Comparison of ENCODE assay signal across 1 cellular context in the genomic region with DNA sequence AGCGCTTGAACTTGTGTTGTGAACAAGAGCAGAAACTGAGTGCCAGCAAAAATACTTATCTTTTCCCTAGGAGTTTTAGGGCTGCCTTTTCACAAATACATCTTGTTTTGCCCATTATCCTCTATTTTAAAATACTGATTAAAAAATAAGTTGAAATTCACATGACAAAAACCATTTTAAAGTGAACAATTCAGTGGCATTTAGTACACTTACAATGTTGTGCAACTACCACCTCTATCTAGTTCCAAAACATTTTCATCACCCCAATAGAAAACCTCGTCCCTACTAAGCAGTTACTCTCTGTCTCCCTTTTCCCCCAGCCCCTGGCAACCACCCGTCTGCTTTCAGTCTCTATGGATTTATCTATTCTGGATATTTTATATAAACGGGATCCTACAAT.
TF ChIP-seq lines count a peak whose summit lies in the region.

No MANE protein-coding gene starts in this region.

TF ChIP-seq in K562, 482 proteins besides CTCF, POLR2A, EP300 and RAD21:
- TF ChIP-seq CEBPB (tag; IDR thresholded peaks at IDR 0.05) (peak; percentile 67; the same call in 1 of the 2 replicates), RFX5 (IDR thresholded peaks at IDR 0.05; ENCODE audit: low read depth, low read length) (no peak), BRD9 (IDR thresholded peaks at IDR 0.05; ENCODE audit: low read depth, partially characterized antibody) (no peak), XRCC5 (IDR thresholded peaks at IDR 0.05; ENCODE audit: low read depth, low read length) (no peak), BCL6 (CRISPR knock-in tag; IDR thresholded peaks at IDR 0.05) (no peak), ZNF717 (CRISPR knock-in tag; IDR thresholded peaks at IDR 0.05) (no peak), CEBPG (CRISPR knock-in tag; IDR thresholded peaks at IDR 0.05) (no peak), CEBPG (tag; conservative IDR thresholded peaks at IDR 0.05 in 1 of 2, IDR thresholded peaks at IDR 0.05 in 1 of 2) (peak; percentile 16 to 60; a peak in 2 of 4 replicates), C11orf30 (IDR thresholded peaks at IDR 0.05; ENCODE audit: low read depth) (no peak), MTA3 (IDR thresholded peaks at IDR 0.05; ENCODE audit: borderline replicate concordance) (no peak)
- TF ChIP-seq, protein P1, sequence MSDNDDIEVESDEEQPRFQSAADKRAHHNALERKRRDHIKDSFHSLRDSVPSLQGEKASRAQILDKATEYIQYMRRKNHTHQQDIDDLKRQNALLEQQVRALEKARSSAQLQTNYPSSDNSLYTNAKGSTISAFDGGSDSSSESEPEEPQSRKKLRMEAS (CRISPR knock-in tag; IDR thresholded peaks at IDR 0.05): no peak
- TF ChIP-seq, protein P2, sequence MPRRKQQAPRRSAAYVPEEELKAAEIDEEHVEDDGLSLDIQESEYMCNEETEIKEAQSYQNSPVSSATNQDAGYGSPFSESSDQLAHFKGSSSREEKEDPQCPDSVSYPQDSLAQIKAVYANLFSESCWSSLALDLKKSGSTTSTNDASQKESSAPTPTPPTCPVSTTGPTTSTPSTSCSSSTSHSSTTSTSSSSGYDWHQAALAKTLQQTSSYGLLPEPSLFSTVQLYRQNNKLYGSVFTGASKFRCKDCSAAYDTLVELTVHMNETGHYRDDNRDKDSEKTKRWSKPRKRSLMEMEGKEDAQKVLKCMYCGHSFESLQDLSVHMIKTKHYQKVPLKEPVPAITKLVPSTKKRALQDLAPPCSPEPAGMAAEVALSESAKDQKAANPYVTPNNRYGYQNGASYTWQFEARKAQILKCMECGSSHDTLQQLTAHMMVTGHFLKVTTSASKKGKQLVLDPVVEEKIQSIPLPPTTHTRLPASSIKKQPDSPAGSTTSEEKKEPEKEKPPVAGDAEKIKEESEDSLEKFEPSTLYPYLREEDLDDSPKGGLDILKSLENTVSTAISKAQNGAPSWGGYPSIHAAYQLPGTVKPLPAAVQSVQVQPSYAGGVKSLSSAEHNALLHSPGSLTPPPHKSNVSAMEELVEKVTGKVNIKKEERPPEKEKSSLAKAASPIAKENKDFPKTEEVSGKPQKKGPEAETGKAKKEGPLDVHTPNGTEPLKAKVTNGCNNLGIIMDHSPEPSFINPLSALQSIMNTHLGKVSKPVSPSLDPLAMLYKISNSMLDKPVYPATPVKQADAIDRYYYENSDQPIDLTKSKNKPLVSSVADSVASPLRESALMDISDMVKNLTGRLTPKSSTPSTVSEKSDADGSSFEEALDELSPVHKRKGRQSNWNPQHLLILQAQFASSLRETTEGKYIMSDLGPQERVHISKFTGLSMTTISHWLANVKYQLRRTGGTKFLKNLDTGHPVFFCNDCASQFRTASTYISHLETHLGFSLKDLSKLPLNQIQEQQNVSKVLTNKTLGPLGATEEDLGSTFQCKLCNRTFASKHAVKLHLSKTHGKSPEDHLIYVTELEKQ (CRISPR knock-in tag; IDR thresholded peaks at IDR 0.05): no peak
